13 cellular contexts compared by ENCODE assay signal in the genomic region with DNA sequence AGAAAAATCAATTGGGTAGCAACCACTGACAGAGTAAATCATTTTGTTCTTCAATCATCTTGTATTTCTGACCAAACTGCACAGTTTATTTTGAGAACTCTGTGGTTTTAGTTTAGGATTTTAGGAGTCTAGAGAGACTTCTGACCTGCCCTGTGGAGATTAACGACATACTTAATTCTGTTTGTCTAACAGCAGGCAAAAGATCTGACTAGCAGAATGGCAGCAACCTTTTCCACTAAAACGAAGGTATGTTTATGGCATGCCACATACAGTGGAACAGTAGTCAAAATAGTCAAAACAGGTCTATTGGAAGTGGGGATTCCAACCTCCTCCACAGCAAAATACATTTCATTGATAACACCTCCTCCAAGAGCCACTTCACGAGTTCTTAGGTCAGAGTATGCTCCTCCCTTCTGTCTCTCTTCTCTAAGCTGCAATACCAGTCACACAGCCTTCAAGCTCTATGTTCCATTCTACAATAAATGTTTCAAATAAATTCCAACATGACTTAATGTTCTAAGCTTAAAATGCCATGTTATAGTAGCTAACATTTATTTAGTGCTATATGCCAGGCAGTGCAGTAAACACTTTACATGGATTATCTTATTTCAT.
"Had no signal": no experiment of that assay in that cellular context is flagged by ENCODE, and none has a peak within 500 bp of the region (broad histone marks: within the 10 kb centered on the region; RNA-seq: fewer than 3 reads in every experiment).

No MANE protein-coding gene starts in this region.

- ATAC-seq: activated CD8-positive, alpha-beta memory T cell treated with anti-CD3 and anti-CD28 coated beads, Interleukin-2, amount 10 ng/mL, durations not matched to agents 7 days and 5 days; left colon; naive thymus-derived CD8-positive, alpha-beta T cell had no signal

- DNase-seq: activated CD8-positive, alpha-beta memory T cell treated with anti-CD3 and anti-CD28 coated beads, Interleukin-2, amount 10 ng/mL, durations not matched to agents 7 days and 5 days; activated gamma-delta T cell; activated T-cell treated with anti-CD3 and anti-CD28 coated beads, Interleukin-2, amount 50 U/mL, for 24 hours; endodermal cell; head of caudate nucleus; left colon; mammary epithelial cell; naive thymus-derived CD8-positive, alpha-beta T cell; small intestine; thyroid gland had no signal

- FAIRE-seq: bronchial epithelial cell, small intestine, TTC549, urothelium cell line had no signal
